In the genomic region with DNA sequence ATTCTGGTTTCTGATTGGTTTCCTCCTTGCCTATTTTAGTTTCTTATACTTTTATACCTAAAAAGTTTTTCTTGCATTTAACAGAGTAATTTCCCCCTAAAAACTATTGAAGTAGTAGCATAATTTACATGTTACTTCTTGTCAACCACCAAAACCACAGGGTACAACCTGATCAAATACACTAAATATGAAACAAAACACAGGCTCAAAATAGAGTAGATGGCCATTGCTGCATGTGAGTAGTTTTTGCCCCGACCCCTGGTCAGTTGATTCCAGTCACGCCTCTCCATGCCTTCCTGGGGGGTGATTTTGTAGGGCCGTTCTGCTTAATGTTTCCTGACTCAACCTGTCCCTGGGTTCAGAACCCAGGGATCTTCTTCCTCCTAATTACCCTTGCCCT, we compare ENCODE assay signal across 10 cellular contexts.
A peak's percentile ranks its signal among the peaks of the same experiment; 100 is the strongest.
DNase-seq lines count a peak whose midpoint lies in the region; ATAC-seq lines count a peak whose summit lies in the region.
"Had no signal": no experiment of that assay in that cellular context is flagged by ENCODE, and none has a peak within 500 bp of the region (broad histone marks: within the 10 kb centered on the region; RNA-seq: fewer than 3 reads in every experiment).

No MANE protein-coding gene starts in this region.

- no peak overlapping the region for H3K23ac ChIP-seq in trophoblast cell (ENCODE audit: low read length)
- no peak overlapping the region for H3K23ac ChIP-seq in neuronal stem cell (ENCODE audit: low read depth, low read length, poor library complexity)

- H3K79me1 ChIP-seq in trophoblast cell (ENCODE audit: low read length) (peaks cover 9% of the 10 kb centered on the region), neuronal stem cell (ENCODE audit: low read depth, low read length) (no peaks in the 10 kb centered on the region)

- no peaks in the 10 kb centered on the region for H3K79me2 ChIP-seq in trophoblast cell (ENCODE audit: control insufficient read depth, insufficient read depth, low read length, poor library complexity)

- H2AFZ ChIP-seq in trophoblast cell (ENCODE audit: insufficient read depth, low read length, poor library complexity) (no peak overlapping the region), neuronal stem cell (ENCODE audit: low read length) (no peak overlapping the region)

- H2AK5ac ChIP-seq in trophoblast cell (ENCODE audit: low read length) (no peak overlapping the region), neuronal stem cell (ENCODE audit: low read depth, low read length) (no peak overlapping the region)

- H3K4me3 ChIP-seq in trophoblast cell (ENCODE audit: low read depth, low read length) (no peak overlapping the region), neuronal stem cell (ENCODE audit: low read length in 2 of 2) (no peak overlapping the region)

- ATAC-seq in GM19023 (IDR thresholded peaks at IDR 0.05; ENCODE audit: unreplicated experiment) (peak; percentile 73), HG02588 (IDR thresholded peaks at IDR 0.05; ENCODE audit: unreplicated experiment) (peak; percentile 77), HG03442 (IDR thresholded peaks at IDR 0.05; ENCODE audit: unreplicated experiment) (peak; percentile 88)
- ATAC-seq: activated CD8-positive, alpha-beta T cell treated with anti-CD3 and anti-CD28 coated beads, Interleukin-2, amount 10 ng/mL, durations not matched to agents 7 days and 5 days had no signal

- no peak overlapping the region for H2BK15ac ChIP-seq in neuronal stem cell (ENCODE audit: low read length)

- H3K27me3 ChIP-seq in trophoblast cell (ENCODE audit: insufficient read depth, low read length) (no peaks in the 10 kb centered on the region), neuronal stem cell (ENCODE audit: control insufficient read depth in 3 of 3, insufficient read depth in 3 of 3, low read depth in 1 of 3, low read length in 3 of 3) (no peaks in the 10 kb centered on the region)

- H2BK120ac ChIP-seq in trophoblast cell (ENCODE audit: insufficient read depth, low read length, poor library complexity), result no peak overlapping the region
- H2BK120ac ChIP-seq in neuronal stem cell (ENCODE audit: low read depth, low read length), result no peak overlapping the region

- H4K12ac ChIP-seq in trophoblast cell (ENCODE audit: low read depth, low read length), result no peak overlapping the region

- peak overlapping the region; percentile 21 for H3K27ac ChIP-seq in trophoblast cell (ENCODE audit: low read depth, low read length)
- H3K27ac ChIP-seq in neuronal stem cell (replicated peaks; ENCODE audit: low read length), result no peak overlapping the region

- H3K14ac ChIP-seq in trophoblast cell (ENCODE audit: low read length) (peak overlapping the region; percentile 11), neuronal stem cell (ENCODE audit: low read length) (no peak overlapping the region)

- no peak overlapping the region for H3K9ac ChIP-seq in trophoblast cell (ENCODE audit: low read length)
- H3K9ac ChIP-seq in neuronal stem cell (ENCODE audit: low read depth, low read length, poor library complexity), result no peak overlapping the region

- H3K36me3 ChIP-seq in trophoblast cell (ENCODE audit: control insufficient read depth in 1 of 2, insufficient read depth in 2 of 2, low read length in 2 of 2) (no peaks in the 10 kb centered on the region), neuronal stem cell (replicated peaks in 1 of 2; ENCODE audit: control insufficient read depth in 2 of 2, insufficient read depth in 2 of 2, low read length in 2 of 2) (peaks cover 5 to 99% of the 10 kb centered on the region in 2 donors)

- H2BK5ac ChIP-seq in trophoblast cell (ENCODE audit: low read depth, low read length, poor library complexity) (no peak overlapping the region), neuronal stem cell (ENCODE audit: low read length) (no peak overlapping the region)

- DNase-seq in trophoblast cell, result no peak
- no peak for DNase-seq in neuronal stem cell (ENCODE audit: low spot score)
- no peak for DNase-seq in SKM-1 (lab: John Stamatoyannopoulos, UW; ENCODE audit: unreplicated experiment)
- DNase-seq in stimulated activated CD8-positive, alpha-beta memory T cell treated with anti-CD3 and anti-CD28 coated beads, Interleukin-4, amount 100 ng/mL, for 48 hours, result no peak
- DNase-seq in D341Med (ENCODE audit: low spot score), result no peak
- DNase-seq: activated CD8-positive, alpha-beta T cell treated with anti-CD3 and anti-CD28 coated beads, Interleukin-2, amount 10 ng/mL, durations not matched to agents 7 days and 5 days; NCI-H1092 had no signal

- H3K18ac ChIP-seq in trophoblast cell (ENCODE audit: low read length) (no peak overlapping the region), neuronal stem cell (ENCODE audit: low read length) (no peak overlapping the region)

- H3K4me2 ChIP-seq in trophoblast cell (ENCODE audit: low read length), result no peak overlapping the region
- no peak overlapping the region for H3K4me2 ChIP-seq in neuronal stem cell (ENCODE audit: insufficient read depth, low read length, poor library complexity, severe bottlenecking)

- H3K4ac ChIP-seq in trophoblast cell (ENCODE audit: low read depth, low read length), result no peak overlapping the region
- no peak overlapping the region for H3K4ac ChIP-seq in neuronal stem cell (ENCODE audit: low read length)

- H3K4me1 ChIP-seq in trophoblast cell (ENCODE audit: control insufficient read depth in 1 of 2, insufficient read depth in 2 of 2, low read length in 2 of 2) (peaks cover 12 to 22% of the 10 kb centered on the region in 2 experiments), neuronal stem cell (ENCODE audit: control insufficient read depth in 2 of 2, insufficient read depth in 1 of 2, low read depth in 1 of 2, low read length in 2 of 2) (peaks cover 3 to 21% of the 10 kb centered on the region in 2 donors)

- WGBS in trophoblast cell (ENCODE audit: extremely low coverage, insufficient coverage, insufficient read length), result no CpG with 5 or more reads among the region's 3 CpGs
- no CpG with 5 or more reads among the region's 3 CpGs for WGBS in neuronal stem cell (ENCODE audit: extremely low coverage in 2 of 2, insufficient read length in 2 of 2, insufficient replicate concordance in 1 of 2), 2 donors

- H2BK12ac ChIP-seq in trophoblast cell (ENCODE audit: low read length) (no peak overlapping the region), neuronal stem cell (ENCODE audit: low read length) (no peak overlapping the region)

- H4K8ac ChIP-seq in trophoblast cell (ENCODE audit: low read depth, low read length) (no peak overlapping the region), neuronal stem cell (ENCODE audit: low read depth, low read length) (no peak overlapping the region)

- no peaks in the 10 kb centered on the region for H3K9me3 ChIP-seq in trophoblast cell (ENCODE audit: insufficient read depth, low read depth, low read length)
- H3K9me3 ChIP-seq in neuronal stem cell (replicated peaks in 1 of 2; ENCODE audit: control insufficient read depth in 2 of 2, insufficient read depth in 1 of 2, low read depth in 1 of 2, low read length in 2 of 2), result peaks cover 0 to 54% of the 10 kb centered on the region in 2 donors

- no peak overlapping the region for H4K91ac ChIP-seq in trophoblast cell (ENCODE audit: low read depth, low read length)
- H4K91ac ChIP-seq in neuronal stem cell (ENCODE audit: low read depth, low read length, poor library complexity), result no peak overlapping the region
